8 cellular contexts compared by ENCODE assay signal in the genomic region with DNA sequence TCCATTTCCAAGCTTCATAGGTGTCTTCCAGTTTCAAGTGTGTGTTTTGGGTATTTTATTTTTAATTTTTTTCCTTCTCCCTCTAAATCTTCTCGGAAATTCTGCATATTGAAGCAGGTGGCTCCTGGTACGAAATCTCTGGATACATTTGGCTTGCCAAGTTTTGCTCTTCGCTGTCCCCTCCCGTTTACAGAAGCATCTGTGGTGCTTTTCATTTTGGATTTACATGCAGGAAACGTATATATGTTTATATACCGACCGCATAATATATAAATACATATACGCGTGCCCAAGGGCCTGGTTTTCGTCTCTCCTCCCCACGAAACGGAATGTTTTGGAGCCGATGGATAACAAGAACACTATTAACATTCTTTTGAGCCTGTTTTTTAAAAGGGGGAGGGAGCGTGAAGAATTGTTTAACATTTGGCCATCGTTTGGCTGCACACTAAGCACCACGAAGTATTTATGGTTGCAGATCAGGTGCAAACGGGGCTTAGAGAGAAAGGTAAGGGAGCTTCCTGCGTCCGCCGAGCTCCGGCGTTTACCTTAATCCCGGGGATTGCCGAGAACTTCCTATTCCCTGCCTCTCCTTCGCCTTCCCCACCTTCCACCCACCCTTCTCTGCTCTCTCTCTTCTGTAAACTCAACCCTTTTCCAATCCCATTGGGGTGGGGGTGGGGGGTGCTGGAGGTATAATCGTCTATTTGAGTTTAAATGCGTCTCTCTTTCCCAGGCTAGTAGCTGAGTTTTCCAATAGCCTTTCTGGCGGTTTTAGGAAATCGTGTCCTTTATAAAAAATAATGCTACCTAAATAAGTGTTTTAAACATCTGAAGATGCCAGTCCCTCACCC. TPM values are rescaled to one million over a fixed set of nuclear protein-coding genes. Genes with fewer than 3 reads are reported as not detected.
DNase-seq lines count a peak whose midpoint lies in the region; ATAC-seq and TF ChIP-seq lines count a peak whose summit lies in the region.

No MANE protein-coding gene starts in this region.

- H3K27ac ChIP-seq in PC-9 (no peak overlapping the region), Karpas-422 (ENCODE audit: low read length) (no peak overlapping the region)

- H3K9me3 ChIP-seq in PC-9 (ENCODE audit: insufficient read depth, low read depth), result no peaks in the 10 kb centered on the region
- 0 out of 2 replicates have a peak, but pooled peaks cover 3% of the 10 kb centered on the region for H3K9me3 ChIP-seq in Karpas-422 (ENCODE audit: low read length)

- H3K4me2 ChIP-seq in PC-9 (peak overlapping the region; percentile 85), Karpas-422 (ENCODE audit: low read depth, low read length, poor library complexity, severe bottlenecking) (no peak overlapping the region)

- no peak for ATAC-seq in stimulated activated naive CD8-positive, alpha-beta T cell treated with anti-CD3 and anti-CD28 coated beads, Interleukin-15, Interleukin-2, amounts not matched to agents 100 U/mL and 50 U/mL, for 24 hours

- H4K20me1 ChIP-seq in PC-9 (ENCODE audit: insufficient read depth) (no peaks in the 10 kb centered on the region), Karpas-422 (ENCODE audit: insufficient read depth, low read depth, low read length) (no peaks in the 10 kb centered on the region)

- peaks cover 5% of the 10 kb centered on the region for H3K9me3 Mint-ChIP-seq in stimulated activated naive CD8-positive, alpha-beta T cell treated with anti-CD3 and anti-CD28 coated beads, Interleukin-15, Interleukin-2, amounts not matched to agents 100 ng/mL and 50 ng/mL, for 24 hours
- H3K9me3 Mint-ChIP-seq in neural crest cell, result no peaks in the 10 kb centered on the region

- CTCF ChIA-PET in PC-9 (lab: Charles Lee), result interaction anchor here (1.1 kb wide), 1 partner anchor 11 kb away, joined by 3 read pairs; no protein-coding TSS in a partner anchor

- peaks cover 37% of the 10 kb centered on the region for H3K4me1 Mint-ChIP-seq in stimulated activated naive CD8-positive, alpha-beta T cell treated with anti-CD3 and anti-CD28 coated beads, Interleukin-15, Interleukin-2, amounts not matched to agents 100 ng/mL and 50 ng/mL, for 24 hours (ENCODE audit: low read depth)
- H3K4me1 Mint-ChIP-seq in neural crest cell, result peaks cover 52% of the 10 kb centered on the region

- POLR2A ChIA-PET in PC-9 (lab: Charles Lee; ENCODE audit: unreplicated experiment), result no interaction called here

- peak overlapping the region; percentile 88 for H2AFZ ChIP-seq in PC-9
- H2AFZ ChIP-seq in Karpas-422 (ENCODE audit: low read length), result no peak overlapping the region

- H3K4me1 ChIP-seq in PC-9 (replicated peaks; ENCODE audit: insufficient read depth) (peaks cover 30% of the 10 kb centered on the region), Karpas-422 (ENCODE audit: low read length) (no peaks in the 10 kb centered on the region)

- peaks cover 75% of the 10 kb centered on the region for H3K27me3 Mint-ChIP-seq in stimulated activated naive CD8-positive, alpha-beta T cell treated with anti-CD3 and anti-CD28 coated beads, Interleukin-15, Interleukin-2, amounts not matched to agents 100 ng/mL and 50 ng/mL, for 24 hours
- peaks cover 9% of the 10 kb centered on the region for H3K27me3 Mint-ChIP-seq in neural crest cell (ENCODE audit: low read depth)

- intact Hi-C loops in PC-9 (cut with micrococcal nuclease; ENCODE audit: unreplicated experiment), result loop anchor here (5.0 to 10.0 kb wide), 3 partner anchors 552 to 1046 kb away; no protein-coding TSS in a partner anchor

- H3K4me3 Mint-ChIP-seq in stimulated activated naive CD8-positive, alpha-beta T cell treated with anti-CD3 and anti-CD28 coated beads, Interleukin-15, Interleukin-2, amounts not matched to agents 100 ng/mL and 50 ng/mL, for 24 hours, result peak overlapping the region; percentile 74
- H3K4me3 Mint-ChIP-seq in neural crest cell, result peak overlapping the region; percentile 96

- no peaks in the 10 kb centered on the region for H3K79me2 ChIP-seq in PC-9 (ENCODE audit: low read depth)
- H3K79me2 ChIP-seq in Karpas-422 (ENCODE audit: low read length), result no peaks in the 10 kb centered on the region

- H3K4me3 ChIP-seq in PC-9 (peak overlapping the region; percentile 56), epithelial cell of esophagus (ENCODE audit: low read length) (peak overlapping the region; percentile 57), Karpas-422 (ENCODE audit: low read length) (no peak overlapping the region)

- DNase-seq in stimulated activated naive CD8-positive, alpha-beta T cell treated with anti-CD3 and anti-CD28 coated beads, Interleukin-15, Interleukin-2, amounts not matched to agents 100 U/mL and 50 U/mL, for 24 hours, result no peak
- DNase-seq in PC-9 (peak in 1 of 2 experiments; percentile 29), epithelial cell of esophagus (ENCODE audit: low read depth) (peak; percentile 13), neural crest cell (ENCODE audit: low read depth, low spot score) (peak; percentile 3), HCEC 1CT (no peak), germinal center (ENCODE audit: low spot score) (no peak), Karpas-422 (no peak)

- H3K36me3 ChIP-seq in PC-9 (ENCODE audit: low read depth) (no peaks in the 10 kb centered on the region), Karpas-422 (ENCODE audit: insufficient read depth, low read length) (no peaks in the 10 kb centered on the region)

- peaks cover 44% of the 10 kb centered on the region for H3K27me3 ChIP-seq in PC-9 (ENCODE audit: insufficient read depth, low read depth)
- no peaks in the 10 kb centered on the region for H3K27me3 ChIP-seq in Karpas-422 (ENCODE audit: low read length)

- no peak overlapping the region for H3K9ac ChIP-seq in Karpas-422 (ENCODE audit: low read length)

- TSS peak; percentile 72 for BruUV-seq in PC-9 (replicated peaks; lab: Mats Ljungman, UMichigan)

- H3K36me3 Mint-ChIP-seq in stimulated activated naive CD8-positive, alpha-beta T cell treated with anti-CD3 and anti-CD28 coated beads, Interleukin-15, Interleukin-2, amounts not matched to agents 100 ng/mL and 50 ng/mL, for 24 hours (ENCODE audit: low read depth), result no peaks in the 10 kb centered on the region
- H3K36me3 Mint-ChIP-seq in neural crest cell (ENCODE audit: low read depth), result no peaks in the 10 kb centered on the region

- H3K9me2 ChIP-seq in PC-9 (ENCODE audit: insufficient read depth), result no peaks in the 10 kb centered on the region
- no peaks in the 10 kb centered on the region for H3K9me2 ChIP-seq in Karpas-422 (replicated peaks; ENCODE audit: insufficient read depth, low read length)

- no peak overlapping the region for H3K27ac Mint-ChIP-seq in stimulated activated naive CD8-positive, alpha-beta T cell treated with anti-CD3 and anti-CD28 coated beads, Interleukin-15, Interleukin-2, amounts not matched to agents 100 ng/mL and 50 ng/mL, for 24 hours
- no peak overlapping the region for H3K27ac Mint-ChIP-seq in neural crest cell (ENCODE audit: unreplicated experiment)

- TF ChIP-seq CTCF in PC-9 (conservative IDR thresholded peaks at IDR 0.05) (no peak), epithelial cell of esophagus (IDR thresholded peaks at IDR 0.05; ENCODE audit: insufficient read depth, low read depth, low read length, missing control alignments) (no peak), neural crest cell (conservative IDR thresholded peaks at IDR 0.05) (no peak)

- H3F3A ChIP-seq in PC-9 (ENCODE audit: insufficient read depth, low read depth), result peaks cover 6% of the 10 kb centered on the region; the same call in 1 of the 2 replicates

RNA-seq across cellular contexts. Expression of gene NLGN1, which starts 1.1 kb away (rescaled TPM):
- 1.4 TPM in 2 replicates for total RNA-seq in PC-9 (2021)
- total RNA-seq in neural crest cell, result 18.6 and 20.0 TPM in 2 replicates
- not detected in 2 replicates for total RNA-seq in Karpas-422 (2014; rRNA removed; shearing (Covaris generic); ENCODE audit: low replicate concordance)

Comparison
In these comparisons a context has a peak if more than half of its experiments do, and no peak if none do; other contexts are left out.
1. DNase-seq: peak in epithelial cell of esophagus (single experiment) and neural crest cell (single experiment); none in stimulated activated naive CD8-positive, alpha-beta T cell treated with anti-CD3 and anti-CD28 coated beads, Interleukin-15, Interleukin-2, amounts not matched to agents 100 U/mL and 50 U/mL, for 24 hours (single experiment), HCEC 1CT (single experiment), germinal center (single experiment) and Karpas-422 (single experiment).